Comparison of ENCODE assay signal across 35 cellular contexts in genomic region chr19:56951672-56952071, GRCh38.
"Had no signal": no experiment of that assay in that cellular context is flagged by ENCODE, and none has a peak within 500 bp of the region (broad histone marks: within the 10 kb centered on the region; RNA-seq: fewer than 3 reads in every experiment).

No MANE protein-coding gene starts in this region.

- H3K9me3 ChIP-seq: MG63 had no signal

- H3K36me3 ChIP-seq: MG63 had no signal

- H3K27me3 ChIP-seq: MG63 had no signal

- H3K4me3 ChIP-seq: MG63 had no signal

- DNase-seq: Karpas-422, Kasumi-1, MG63, MM.1S, MV-4-11, NCI-H1048, NCI-H1092, NCI-H1092 treated with DMSO at 0.1 percent for 48 hours, NCI-H1105, NCI-H1105 treated with DMSO at 0.1 percent for 48 hours, NCI-H1417, NCI-H1417 treated with DMSO at 0.1 percent for 48 hours, NCI-H1436, NCI-H1436 treated with DMSO at 0.1 percent for 48 hours, NCI-H146, NCI-H1694, NCI-H1694 treated with DMSO at 0.1 percent for 48 hours, NCI-H187, NCI-H187 treated with DMSO at 0.1 percent for 48 hours, NCI-H1930, NCI-H2029, NCI-H2029 treated with DMSO at 0.1 percent for 48 hours, NCI-H2081, NCI-H2081 treated with DMSO at 0.1 percent for 48 hours, NCI-H2107, NCI-H2171, NCI-H2171 treated with DMSO at 0.1 percent for 48 hours, NCI-H2227 treated with DMSO at 0.1 percent for 48 hours, NCI-H226, NCI-H345, NCI-H446, NCI-H446 treated with DMSO at 0.1 percent for 48 hours, NCI-H510A, NCI-H510A treated with DMSO at 0.1 percent for 48 hours, NCI-H524 had no signal
